In the genomic region with DNA sequence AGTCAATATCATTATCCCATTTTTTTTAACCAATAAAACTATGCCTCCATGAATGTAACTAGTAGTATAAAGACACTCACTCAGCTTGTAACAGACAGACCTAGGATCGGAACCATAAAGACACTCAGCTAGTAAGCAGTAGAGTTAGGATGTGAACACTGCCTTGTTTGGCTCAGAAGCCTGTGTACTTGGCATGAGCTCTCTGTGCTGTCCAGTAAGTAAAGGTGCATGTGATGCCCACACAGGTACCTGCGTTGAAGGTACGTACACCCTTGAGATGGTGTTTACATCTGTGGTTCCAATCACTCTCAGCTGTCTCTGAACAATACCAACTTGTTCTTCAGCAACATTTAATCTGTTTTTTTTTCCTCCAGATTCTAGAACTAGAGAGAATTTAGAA, we compare ENCODE assay signal across 1 cellular context.
TF ChIP-seq lines count a peak whose summit lies in the region.

No MANE protein-coding gene starts in this region.

TF ChIP-seq in HCT116, 20 proteins besides CTCF, POLR2A, EP300 and RAD21 (continued from another document):
- TF ChIP-seq, protein P1, sequence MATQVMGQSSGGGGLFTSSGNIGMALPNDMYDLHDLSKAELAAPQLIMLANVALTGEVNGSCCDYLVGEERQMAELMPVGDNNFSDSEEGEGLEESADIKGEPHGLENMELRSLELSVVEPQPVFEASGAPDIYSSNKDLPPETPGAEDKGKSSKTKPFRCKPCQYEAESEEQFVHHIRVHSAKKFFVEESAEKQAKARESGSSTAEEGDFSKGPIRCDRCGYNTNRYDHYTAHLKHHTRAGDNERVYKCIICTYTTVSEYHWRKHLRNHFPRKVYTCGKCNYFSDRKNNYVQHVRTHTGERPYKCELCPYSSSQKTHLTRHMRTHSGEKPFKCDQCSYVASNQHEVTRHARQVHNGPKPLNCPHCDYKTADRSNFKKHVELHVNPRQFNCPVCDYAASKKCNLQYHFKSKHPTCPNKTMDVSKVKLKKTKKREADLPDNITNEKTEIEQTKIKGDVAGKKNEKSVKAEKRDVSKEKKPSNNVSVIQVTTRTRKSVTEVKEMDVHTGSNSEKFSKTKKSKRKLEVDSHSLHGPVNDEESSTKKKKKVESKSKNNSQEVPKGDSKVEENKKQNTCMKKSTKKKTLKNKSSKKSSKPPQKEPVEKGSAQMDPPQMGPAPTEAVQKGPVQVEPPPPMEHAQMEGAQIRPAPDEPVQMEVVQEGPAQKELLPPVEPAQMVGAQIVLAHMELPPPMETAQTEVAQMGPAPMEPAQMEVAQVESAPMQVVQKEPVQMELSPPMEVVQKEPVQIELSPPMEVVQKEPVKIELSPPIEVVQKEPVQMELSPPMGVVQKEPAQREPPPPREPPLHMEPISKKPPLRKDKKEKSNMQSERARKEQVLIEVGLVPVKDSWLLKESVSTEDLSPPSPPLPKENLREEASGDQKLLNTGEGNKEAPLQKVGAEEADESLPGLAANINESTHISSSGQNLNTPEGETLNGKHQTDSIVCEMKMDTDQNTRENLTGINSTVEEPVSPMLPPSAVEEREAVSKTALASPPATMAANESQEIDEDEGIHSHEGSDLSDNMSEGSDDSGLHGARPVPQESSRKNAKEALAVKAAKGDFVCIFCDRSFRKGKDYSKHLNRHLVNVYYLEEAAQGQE (IDR thresholded peaks at IDR 0.05; ENCODE audit: low read depth), result no peak
- no peak for TF ChIP-seq JUND (IDR thresholded peaks at IDR 0.05)
- no peak for TF ChIP-seq CEBPB (IDR thresholded peaks at IDR 0.05; ENCODE audit: low read depth)
- no peak for TF ChIP-seq ELF1 (IDR thresholded peaks at IDR 0.05; ENCODE audit: borderline replicate concordance, low read depth)
